Comparison of ENCODE assay signal across 14 cellular contexts in genomic region chr3:193906849-193907410, GRCh38.
DNase-seq lines count a peak whose midpoint lies in the region; ATAC-seq and TF ChIP-seq lines count a peak whose summit lies in the region.
"Had no signal": no experiment of that assay in that cellular context is flagged by ENCODE, and none has a peak within 500 bp of the region (broad histone marks: within the 10 kb centered on the region; RNA-seq: fewer than 3 reads in every experiment).

No MANE protein-coding gene starts in this region.

- BruUV-seq in Caco-2 (replicated peaks; lab: Mats Ljungman, UMichigan), result no TSS peak

- peak overlapping the region; percentile 26 for H3K27ac Mint-ChIP-seq in Caco-2 (ENCODE audit: unreplicated experiment)
- H3K27ac Mint-ChIP-seq: CD4-positive, alpha-beta T cell; GM23338; IgD-negative memory B cell had no signal

- H3K79me2 ChIP-seq in trophoblast cell (ENCODE audit: control insufficient read depth, insufficient read depth, low read length, poor library complexity), result no peaks in the 10 kb centered on the region

- DNase-seq in Caco-2 (no peak), epithelial cell of esophagus (ENCODE audit: low read depth) (peak; percentile 38), trophoblast cell (peak; percentile 95 to 96), heart right ventricle (no peak), SW 1271 (lab: John Stamatoyannopoulos, UW) (no peak)
- DNase-seq: AML-193; C1 segment of cervical spinal cord; CD4-positive, alpha-beta T cell; DMS79; H7 had no signal

- intact Hi-C loops in Caco-2 (cut with micrococcal nuclease; ENCODE audit: unreplicated experiment) (no loop called here), heart right ventricle (cut with DNase I) (no loop called here)

- no CpG with 5 or more reads among the region's 2 CpGs for WGBS in trophoblast cell (ENCODE audit: extremely low coverage, insufficient coverage, insufficient read length)
- 96% methylated on average over 2 of the region's 2 CpGs for WGBS in heart right ventricle, 2 donors

- no peak for TF ChIP-seq CTCF in Caco-2 (IDR thresholded peaks at IDR 0.05; ENCODE audit: insufficient read depth in 1 of 2, low read depth in 1 of 2, low read length in 1 of 2, severe bottlenecking in 1 of 2, unreplicated experiment in 1 of 2)
- no peak for TF ChIP-seq CTCF in epithelial cell of esophagus (IDR thresholded peaks at IDR 0.05; ENCODE audit: insufficient read depth, low read depth, low read length, missing control alignments)
- no peak for TF ChIP-seq CTCF in heart right ventricle (IDR thresholded peaks at IDR 0.05)

- no peaks in the 10 kb centered on the region for H4K20me1 ChIP-seq in BLaER1

- H2AK5ac ChIP-seq in trophoblast cell (ENCODE audit: low read length), result no peak overlapping the region

- no peak overlapping the region for H2BK5ac ChIP-seq in trophoblast cell (ENCODE audit: low read depth, low read length, poor library complexity)

- H3K4me1 ChIP-seq in BLaER1 (peaks cover 34% of the 10 kb centered on the region), Caco-2 (peaks cover 43% of the 10 kb centered on the region), trophoblast cell (ENCODE audit: control insufficient read depth in 1 of 2, insufficient read depth in 2 of 2, low read length in 2 of 2) (peaks cover 3 to 5% of the 10 kb centered on the region in 2 experiments), heart right ventricle (peaks cover 0 to 13% (median 0%) of the 10 kb centered on the region in 9 donors)

- H3K9me3 ChIP-seq in BLaER1 (peaks cover 13% of the 10 kb centered on the region; the same call in 1 of the 2 replicates), Caco-2 (peaks cover 14% of the 10 kb centered on the region; the same call in 1 of the 2 replicates), trophoblast cell (ENCODE audit: insufficient read depth, low read depth, low read length) (no peaks in the 10 kb centered on the region), heart right ventricle (peaks cover 0 to 18% (median 6%) of the 10 kb centered on the region in 11 donors)

- no peaks in the 10 kb centered on the region for H3K27me3 ChIP-seq in BLaER1
- no peaks in the 10 kb centered on the region for H3K27me3 ChIP-seq in Caco-2 (replicated peaks; ENCODE audit: control insufficient read depth, insufficient read depth, low read length)
- no peaks in the 10 kb centered on the region for H3K27me3 ChIP-seq in trophoblast cell (ENCODE audit: insufficient read depth, low read length)
- H3K27me3 ChIP-seq in heart right ventricle, result peaks cover 0 to 8% (median 0%) of the 10 kb centered on the region in 7 donors

- peaks cover 10% of the 10 kb centered on the region for H3K9me3 Mint-ChIP-seq in Caco-2 (ENCODE audit: unreplicated experiment)

- H3K36me3 Mint-ChIP-seq in Caco-2 (ENCODE audit: insufficient read depth, unreplicated experiment), result peaks cover 5% of the 10 kb centered on the region

- H3K18ac ChIP-seq in trophoblast cell (ENCODE audit: low read length), result no peak overlapping the region

- no peak overlapping the region for H2BK120ac ChIP-seq in trophoblast cell (ENCODE audit: insufficient read depth, low read length, poor library complexity)

- H3K4me1 Mint-ChIP-seq in Caco-2 (ENCODE audit: low read depth, unreplicated experiment), result peaks cover 29% of the 10 kb centered on the region

- CTCF ChIA-PET in Caco-2 (lab: Charles Lee), result no interaction called here

- H4K91ac ChIP-seq in trophoblast cell (ENCODE audit: low read depth, low read length), result no peak overlapping the region

- POLR2A ChIA-PET in Caco-2 (lab: Charles Lee), result no interaction called here

- no peak overlapping the region for H3K14ac ChIP-seq in trophoblast cell (ENCODE audit: low read length)

- no peak overlapping the region for H2BK12ac ChIP-seq in trophoblast cell (ENCODE audit: low read length)

- H4K8ac ChIP-seq in trophoblast cell (ENCODE audit: low read depth, low read length), result no peak overlapping the region

- no peaks in the 10 kb centered on the region for H3K36me3 ChIP-seq in BLaER1
- no peaks in the 10 kb centered on the region; the same call in none of the 2 replicates for H3K36me3 ChIP-seq in Caco-2 (ENCODE audit: control insufficient read depth, insufficient read depth, low read length)
- H3K36me3 ChIP-seq in trophoblast cell (ENCODE audit: control insufficient read depth in 1 of 2, insufficient read depth in 2 of 2, low read length in 2 of 2), result no peaks in the 10 kb centered on the region
- no peaks in the 10 kb centered on the region for H3K36me3 ChIP-seq in heart right ventricle

- H3K4me2 ChIP-seq in BLaER1 (peak overlapping the region; percentile 68; the same call in 1 of the 2 replicates), trophoblast cell (ENCODE audit: low read length) (no peak overlapping the region)
- H3K4me2 ChIP-seq: GM23338 had no signal

- H3K27me3 Mint-ChIP-seq in Caco-2 (ENCODE audit: insufficient read depth, unreplicated experiment), result no peaks in the 10 kb centered on the region
- H3K27me3 Mint-ChIP-seq: CD4-positive, alpha-beta T cell had no signal

- no peak for ATAC-seq in heart right ventricle
- ATAC-seq: GM12878, GM23338 had no signal

- H3K27ac ChIP-seq in BLaER1 (no peak overlapping the region), trophoblast cell (ENCODE audit: low read depth, low read length) (no peak overlapping the region), heart right ventricle (no peak overlapping the region)

- H3K4ac ChIP-seq in trophoblast cell (ENCODE audit: low read depth, low read length), result no peak overlapping the region

- H3K4me3 ChIP-seq in BLaER1 (no peak overlapping the region), Caco-2 (ENCODE audit: low read depth, low read length) (no peak overlapping the region), epithelial cell of esophagus (ENCODE audit: low read length) (no peak overlapping the region), trophoblast cell (ENCODE audit: low read depth, low read length) (no peak overlapping the region), heart right ventricle (no peak overlapping the region)
- H3K4me3 ChIP-seq: GM12878, GM23338 had no signal

- no peak overlapping the region for H2AFZ ChIP-seq in trophoblast cell (ENCODE audit: insufficient read depth, low read length, poor library complexity)
- H2AFZ ChIP-seq: GM23338 had no signal

- no peaks in the 10 kb centered on the region for H3K79me1 ChIP-seq in trophoblast cell (ENCODE audit: low read length)

- H3K23ac ChIP-seq in trophoblast cell (ENCODE audit: low read length), result no peak overlapping the region

- H4K12ac ChIP-seq in trophoblast cell (ENCODE audit: low read depth, low read length), result no peak overlapping the region

- no peak overlapping the region for H3K4me3 Mint-ChIP-seq in Caco-2 (ENCODE audit: unreplicated experiment)
- H3K4me3 Mint-ChIP-seq: CD4-positive, alpha-beta T cell; GM23338; IgD-negative memory B cell had no signal

- H3K9ac ChIP-seq in BLaER1 (no peak overlapping the region), trophoblast cell (ENCODE audit: low read length) (no peak overlapping the region)

Comparison
In these comparisons a context has a peak if more than half of its experiments do, and no peak if none do; other contexts are left out.
1. DNase-seq: peak in epithelial cell of esophagus (single experiment) and trophoblast cell (2 of 2); none in Caco-2 (0 of 2), heart right ventricle (0 of 2) and SW 1271 (0 of 2).